8 cellular contexts compared by ENCODE assay signal in the genomic region with DNA sequence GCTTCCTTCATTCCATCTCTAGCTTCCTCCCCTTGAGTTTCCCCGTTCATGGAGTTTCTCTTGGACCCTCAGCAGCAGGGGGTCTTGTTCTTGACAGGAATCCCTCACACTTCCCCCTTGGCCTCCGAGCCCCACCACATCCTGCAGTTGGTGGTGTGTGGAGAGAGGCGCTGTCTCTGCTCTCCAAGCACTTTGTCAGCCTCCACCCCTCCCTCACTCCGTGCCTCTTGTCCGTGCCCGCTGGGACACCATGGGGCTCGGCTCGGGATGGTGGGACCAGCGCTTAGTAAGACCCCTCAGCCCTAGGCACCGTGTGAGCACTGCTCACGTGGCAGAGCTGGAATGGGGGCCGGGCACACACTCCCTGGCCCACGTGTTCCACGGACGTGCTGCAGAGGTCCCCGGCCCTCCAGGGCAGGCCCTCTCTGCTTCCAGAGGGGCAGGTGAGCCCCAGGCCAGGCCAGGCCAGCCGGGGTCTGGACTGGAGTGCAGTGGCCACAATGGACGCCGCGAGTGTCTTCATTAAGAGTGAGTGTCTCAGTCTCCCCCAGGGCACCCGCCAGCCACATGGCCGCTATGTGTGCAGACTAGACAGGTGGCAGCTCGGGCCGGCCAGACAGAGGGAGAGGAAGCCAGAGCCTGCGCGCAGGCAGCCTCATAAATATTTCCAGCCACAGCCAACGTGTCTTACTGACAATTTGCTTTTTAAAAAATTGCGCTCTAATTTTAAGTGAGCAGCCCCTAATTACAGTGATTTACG.
A peak's percentile ranks its signal among the peaks of the same experiment; 100 is the strongest.
DNase-seq lines count a peak whose midpoint lies in the region; TF ChIP-seq lines count a peak whose summit lies in the region.
"Not testable (repeated sequence)": the region's sequence is repeated elsewhere in the genome, so short reads cannot be mapped to it uniquely, and the experiment has no call there.

No MANE protein-coding gene starts in this region.

- H3K36me3 Mint-ChIP-seq in brain; nephron (ENCODE audit: low read depth); stimulated activated naive CD8-positive, alpha-beta T cell treated with anti-CD3 and anti-CD28 coated beads, Interleukin-15, Interleukin-2, amounts not matched to agents 100 ng/mL and 50 ng/mL, for 24 hours (ENCODE audit: low read depth): not testable (repeated sequence)

- not testable (repeated sequence) for H3K27me3 Mint-ChIP-seq in brain; nephron (ENCODE audit: low read depth)
- peaks cover 25% of the 10 kb centered on the region for H3K27me3 Mint-ChIP-seq in stimulated activated naive CD8-positive, alpha-beta T cell treated with anti-CD3 and anti-CD28 coated beads, Interleukin-15, Interleukin-2, amounts not matched to agents 100 ng/mL and 50 ng/mL, for 24 hours

- H3K27ac Mint-ChIP-seq in brain (peak overlapping the region in 4 of 5 experiments; percentile 10 to 81 (median 66)), nephron (peak overlapping the region; percentile 47 to 83 (median 61))
- peak overlapping the region; percentile 40 for H3K27ac Mint-ChIP-seq in stimulated activated naive CD8-positive, alpha-beta T cell treated with anti-CD3 and anti-CD28 coated beads, Interleukin-15, Interleukin-2, amounts not matched to agents 100 ng/mL and 50 ng/mL, for 24 hours

- H3K9me3 Mint-ChIP-seq in brain; nephron; stimulated activated naive CD8-positive, alpha-beta T cell treated with anti-CD3 and anti-CD28 coated beads, Interleukin-15, Interleukin-2, amounts not matched to agents 100 ng/mL and 50 ng/mL, for 24 hours: not testable (repeated sequence)

- TF ChIP-seq CTCF in brain (conservative IDR thresholded peaks at IDR 0.05); nephron (IDR thresholded peaks at IDR 0.05; ENCODE audit: unreplicated experiment in 3 of 3): not testable (repeated sequence)

- H3K4me1 Mint-ChIP-seq in brain (peaks cover 33% of the 10 kb centered on the region), nephron (peaks cover 28% of the 10 kb centered on the region)
- peaks cover 11% of the 10 kb centered on the region for H3K4me1 Mint-ChIP-seq in stimulated activated naive CD8-positive, alpha-beta T cell treated with anti-CD3 and anti-CD28 coated beads, Interleukin-15, Interleukin-2, amounts not matched to agents 100 ng/mL and 50 ng/mL, for 24 hours (ENCODE audit: low read depth)

- H3K4me3 Mint-ChIP-seq in brain (peak overlapping the region in 1 of 5 experiments; percentile 17), nephron (peak overlapping the region in 2 of 3 experiments; percentile 26 to 48)
- not testable (repeated sequence) for H3K4me3 Mint-ChIP-seq in stimulated activated naive CD8-positive, alpha-beta T cell treated with anti-CD3 and anti-CD28 coated beads, Interleukin-15, Interleukin-2, amounts not matched to agents 100 ng/mL and 50 ng/mL, for 24 hours

- DNase-seq in DMS153 (lab: John Stamatoyannopoulos, UW) (peak; percentile 42), NCI-H1436 (lab: John Stamatoyannopoulos, UW) (peak; percentile 91), NCI-H774 (lab: John Stamatoyannopoulos, UW) (peak; percentile 28), UCSD-AML1 (lab: John Stamatoyannopoulos, UW; ENCODE audit: unreplicated experiment) (peak; percentile 58), left kidney (ENCODE audit: low read depth, low spot score) (peak; percentile 61)

Comparison
In these comparisons a context has a peak if more than half of its experiments do, and no peak if none do; other contexts are left out.
1. Peak in every context shown above with its lines: DNase-seq.
2. DNase-seq: peak in every context shown above with its lines; median percentile 91 in NCI-H1436; 61 in left kidney; 58 in UCSD-AML1; 42 in DMS153; 28 in NCI-H774.